8 cellular contexts compared by ENCODE assay signal in the genomic region with DNA sequence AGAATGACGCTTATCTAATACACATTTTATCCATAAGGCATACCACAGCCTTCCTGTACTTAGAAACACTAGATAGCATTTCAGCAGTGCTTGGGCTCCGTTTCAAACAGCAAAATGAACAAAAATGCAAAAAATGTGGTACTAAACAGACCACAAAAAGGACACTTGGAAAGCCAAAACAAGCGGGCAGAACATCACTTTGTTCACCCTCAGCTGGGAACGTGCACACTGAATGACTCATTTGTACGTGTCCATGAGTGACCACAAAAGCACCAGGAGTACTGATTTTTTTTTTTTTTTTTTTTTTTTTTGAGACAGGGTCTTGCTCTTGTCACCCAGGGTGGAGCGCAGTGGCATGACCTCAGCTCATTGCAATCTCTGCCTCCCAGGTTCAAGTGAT. TPM values are rescaled to one million over a fixed set of nuclear protein-coding genes. Genes with fewer than 3 reads are reported as not detected.
DNase-seq lines count a peak whose midpoint lies in the region; ATAC-seq, FAIRE-seq and TF ChIP-seq lines count a peak whose summit lies in the region.

No MANE protein-coding gene starts in this region.

- peaks cover 70% of the 10 kb centered on the region for H3K4me1 Mint-ChIP-seq in activated CD8-positive, alpha-beta memory T cell treated with anti-CD3 and anti-CD28 coated beads, Interleukin-2, amount 10 ng/mL, durations not matched to agents 7 days and 5 days

- peak overlapping the region; percentile 41 for H3K27ac Mint-ChIP-seq in activated CD8-positive, alpha-beta memory T cell treated with anti-CD3 and anti-CD28 coated beads, Interleukin-2, amount 10 ng/mL, durations not matched to agents 7 days and 5 days

- TF ChIP-seq POLR2A in GM12878 (IDR thresholded peaks at IDR 0.05; ENCODE audit: low read depth, low read length) = no peak
- no peak for TF ChIP-seq POLR2A in sigmoid colon (IDR thresholded peaks at IDR 0.05)

- H3K9ac ChIP-seq in GM12878 (ENCODE audit: control insufficient read depth, insufficient read depth, low read length) = no peak overlapping the region

- H2AFZ ChIP-seq in GM12878 (ENCODE audit: control insufficient read depth, low read depth, low read length) = no peak overlapping the region

- H3K4me3 Mint-ChIP-seq in activated CD8-positive, alpha-beta memory T cell treated with anti-CD3 and anti-CD28 coated beads, Interleukin-2, amount 10 ng/mL, durations not matched to agents 7 days and 5 days = no peak overlapping the region

- H3K36me3 Mint-ChIP-seq in activated CD8-positive, alpha-beta memory T cell treated with anti-CD3 and anti-CD28 coated beads, Interleukin-2, amount 10 ng/mL, durations not matched to agents 7 days and 5 days = peaks cover 2% of the 10 kb centered on the region

- CTCF ChIA-PET in activated CD8-positive, alpha-beta memory T cell treated with anti-CD3 and anti-CD28 coated beads, Interleukin-2, amount 10 ng/mL, durations not matched to agents 7 days and 5 days (lab: Charles Lee) = no interaction called here
- CTCF ChIA-PET in GM12878 (lab: Yijun Ruan, JAX) = interaction anchor here (0.6 kb wide), 1 partner anchor 261 kb away, joined by 3 read pairs; no protein-coding TSS in a partner anchor

- POLR2A ChIA-PET in GM12878 (lab: Charles Lee) = interaction anchor here (0.5 to 0.6 kb wide), 2 partner anchors 10 to 35 kb away, joined by 3 to 7 read pairs; no protein-coding TSS in a partner anchor

- peak; percentile 61 for DNase-seq in activated CD8-positive, alpha-beta memory T cell treated with anti-CD3 and anti-CD28 coated beads, Interleukin-2, amount 10 ng/mL, durations not matched to agents 7 days and 5 days
- no peak for DNase-seq in activated CD8-positive, alpha-beta memory T cell treated with anti-CD3 and anti-CD28 coated beads, Interleukin-2, amount 50 U/mL, for 4 hours
- peak; percentile 85 for DNase-seq in GM12878 (ENCODE audit: low read depth, low spot score)
- peak; percentile 61 for DNase-seq in sigmoid colon
- DNase-seq in DMS153 treated with DMSO at 0.1 percent for 48 hours (lab: John Stamatoyannopoulos, UW; ENCODE audit: unreplicated experiment) = no peak
- DNase-seq in NCI-H1048 (lab: John Stamatoyannopoulos, UW) = no peak

- H3K27ac ChIP-seq in GM12878 (ENCODE audit: control insufficient read depth, insufficient read depth) (no peak overlapping the region), sigmoid colon (no peak overlapping the region)

- peak overlapping the region; percentile 5; the same call in 1 of the 2 replicates for H3K4me2 ChIP-seq in GM12878 (ENCODE audit: control insufficient read depth, insufficient read depth)

- H3K36me3 ChIP-seq in GM12878 (ENCODE audit: control insufficient read depth in 2 of 2, insufficient read depth in 2 of 2, low read length in 1 of 2) (no peaks in the 10 kb centered on the region), sigmoid colon (no peaks in the 10 kb centered on the region)

- no peaks in the 10 kb centered on the region for H3K9me3 Mint-ChIP-seq in activated CD8-positive, alpha-beta memory T cell treated with anti-CD3 and anti-CD28 coated beads, Interleukin-2, amount 10 ng/mL, durations not matched to agents 7 days and 5 days (ENCODE audit: low read depth)

- intact Hi-C loops in GM12878 (cut with micrococcal nuclease; ENCODE audit: unreplicated experiment) = loop anchor here (5.0 kb wide), 1 partner anchor 476 kb away; no protein-coding TSS in a partner anchor
- intact Hi-C loops in sigmoid colon (cut with DNase I) = no loop called here

- H3K27me3 ChIP-seq in GM12878 (replicated peaks in 1 of 2; ENCODE audit: control insufficient read depth in 2 of 2, insufficient read depth in 2 of 2, low read length in 1 of 2) (no peaks in the 10 kb centered on the region), sigmoid colon (no peaks in the 10 kb centered on the region)

- H3K4me1 ChIP-seq in GM12878 (ENCODE audit: control insufficient read depth, insufficient read depth, low read length) = peaks cover 32% of the 10 kb centered on the region
- peaks cover 0 to 33% (median 30%) of the 10 kb centered on the region in 4 donors for H3K4me1 ChIP-seq in sigmoid colon

- H3K79me2 ChIP-seq in GM12878 (ENCODE audit: control insufficient read depth, insufficient read depth, low read length) = no peaks in the 10 kb centered on the region; the same call in 1 of the 2 replicates

- RAD21 ChIA-PET in GM12878 (lab: Charles Lee; ENCODE audit: unreplicated experiment) = interaction anchor here (0.6 to 1.4 kb wide), 5 partner anchors 36 to 248 kb away, joined by 3 to 4 read pairs (median 3); no protein-coding TSS in a partner anchor

- H4K20me1 ChIP-seq in GM12878 (ENCODE audit: control insufficient read depth, insufficient read depth) = no peaks in the 10 kb centered on the region

- FAIRE-seq in GM12878 (lab: Jason Lieb, UNC) = no peak

- ATAC-seq in activated CD8-positive, alpha-beta memory T cell treated with anti-CD3 and anti-CD28 coated beads, Interleukin-2, amount 10 ng/mL, durations not matched to agents 7 days and 5 days = no peak
- ATAC-seq in HG03354 (IDR thresholded peaks at IDR 0.05; ENCODE audit: poor library complexity, severe bottlenecking, unreplicated experiment) (peak; percentile 25), GM12878 (peak; percentile 24), GM21360 (IDR thresholded peaks at IDR 0.05; ENCODE audit: unreplicated experiment) (no peak)

- TF ChIP-seq EP300 in GM12878 (IDR thresholded peaks at IDR 0.05; ENCODE audit: borderline replicate concordance in 1 of 2, control insufficient read depth in 1 of 2, low read depth in 2 of 2, low read length in 2 of 2) (0 out of 4 replicates have a peak, but pooled peaks have one; percentile 48), sigmoid colon (IDR thresholded peaks at IDR 0.05) (no peak)

- H3K27me3 Mint-ChIP-seq in activated CD8-positive, alpha-beta memory T cell treated with anti-CD3 and anti-CD28 coated beads, Interleukin-2, amount 10 ng/mL, durations not matched to agents 7 days and 5 days = no peaks in the 10 kb centered on the region

- TF ChIP-seq CTCF in GM12878 (IDR thresholded peaks at IDR 0.05 in 2 of 3, conservative IDR thresholded peaks at IDR 0.05 in 1 of 3; ENCODE audit: control insufficient read depth in 2 of 3, extremely low read depth in 1 of 3, insufficient read depth in 1 of 3, low read depth in 3 of 3, low read length in 3 of 3) (no peak), sigmoid colon (IDR thresholded peaks at IDR 0.05) (no peak)

- in situ Hi-C loops in GM12878 (cut with MboI) = loop anchor here (10.0 to 25.0 kb wide), 2 partner anchors 261 to 389 kb away; no protein-coding TSS in a partner anchor

- H3K9me3 ChIP-seq in GM12878 (replicated peaks; ENCODE audit: control insufficient read depth, insufficient read depth, low read length) (no peaks in the 10 kb centered on the region), sigmoid colon (no peaks in the 10 kb centered on the region)

- WGBS in GM12878 (ENCODE audit: insufficient coverage, insufficient replicate concordance, low lambda C conversion rate, missing lambda C conversion rate) = 11% methylated on average over 6 of the region's 6 CpGs
- WGBS in sigmoid colon, 2 donors = 71 to 84% methylated on average over 6 of the region's 6 CpGs

- H3K4me3 ChIP-seq in GM12878 (no peak overlapping the region), sigmoid colon (no peak overlapping the region)

- BruUV-seq in GM12878 (replicated peaks; lab: Mats Ljungman, UMichigan) = no TSS peak

- no peak for TF ChIP-seq RAD21 in GM12878 (IDR thresholded peaks at IDR 0.05; ENCODE audit: insufficient read depth, low read depth, low read length)

- SMC1A ChIA-PET in GM12878 (lab: Charles Lee; ENCODE audit: uncharacterized antibody, unreplicated experiment) = interaction anchor here (0.6 to 1.4 kb wide), 5 partner anchors 37 to 257 kb away, joined by 3 to 4 read pairs (median 3); no protein-coding TSS in a partner anchor

TF ChIP-seq in GM12878, 131 proteins besides CTCF, POLR2A, EP300 and RAD21 (continues in another document):
- TF ChIP-seq LARP7 (IDR thresholded peaks at IDR 0.05) (no peak), CHD1 (IDR thresholded peaks at IDR 0.05; ENCODE audit: low read depth, low read length) (no peak)
- TF ChIP-seq, protein P1, sequence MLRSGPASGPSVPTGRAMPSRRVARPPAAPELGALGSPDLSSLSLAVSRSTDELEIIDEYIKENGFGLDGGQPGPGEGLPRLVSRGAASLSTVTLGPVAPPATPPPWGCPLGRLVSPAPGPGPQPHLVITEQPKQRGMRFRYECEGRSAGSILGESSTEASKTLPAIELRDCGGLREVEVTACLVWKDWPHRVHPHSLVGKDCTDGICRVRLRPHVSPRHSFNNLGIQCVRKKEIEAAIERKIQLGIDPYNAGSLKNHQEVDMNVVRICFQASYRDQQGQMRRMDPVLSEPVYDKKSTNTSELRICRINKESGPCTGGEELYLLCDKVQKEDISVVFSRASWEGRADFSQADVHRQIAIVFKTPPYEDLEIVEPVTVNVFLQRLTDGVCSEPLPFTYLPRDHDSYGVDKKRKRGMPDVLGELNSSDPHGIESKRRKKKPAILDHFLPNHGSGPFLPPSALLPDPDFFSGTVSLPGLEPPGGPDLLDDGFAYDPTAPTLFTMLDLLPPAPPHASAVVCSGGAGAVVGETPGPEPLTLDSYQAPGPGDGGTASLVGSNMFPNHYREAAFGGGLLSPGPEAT (IDR thresholded peaks at IDR 0.05; ENCODE audit: low read depth) = peak; percentile 61; the same call in 1 of the 2 replicates

RNA-seq across cellular contexts. Expression of gene FOXN3, which starts 8.9 kb away (rescaled TPM):
- 100 to 1,000 TPM in 1 of 2 experiments, 10 to 100 TPM in 1; 85.6 to 103 TPM for total RNA-seq in activated CD8-positive, alpha-beta memory T cell treated with anti-CD3 and anti-CD28 coated beads, Interleukin-2, amount 10 ng/mL, durations not matched to agents 7 days and 5 days
- total RNA-seq in GM12878 (2013; cell fraction: nucleolus; rRNA removed) = 112 and 136 TPM in 2 replicates
- total RNA-seq in GM12878 (2014; rRNA removed) (41.7 and 42.0 TPM in 2 replicates), GM12878 (2014; rRNA removed; fragmentation: Illumina TruSeq; extraction: Trizol) (32.5 and 33.8 TPM in 2 replicates), GM12878 (2021) (66.1 and 68.9 TPM in 2 replicates), sigmoid colon (100 to 1,000 TPM; 104 to 146 (median 113) TPM)
- 19.9 TPM for polyA plus RNA-seq in GM12878 (2011; ENCODE audit: low read depth)
- polyA plus RNA-seq in GM12878 (2011; rRNA removed) (21.5 and 25.6 TPM in 2 replicates), GM12878 (2014; fragmentation: Illumina TruSeq; extraction: Trizol) (43.6 and 46.8 TPM in 2 replicates), GM12878 (2014; fragmentation: Nextera tagmentation; extraction: Ambion mirVana) (1 to 10 TPM; 4.5 to 7.1 TPM), GM12878 (2014; rRNA removed) (34.5 and 38.4 TPM in 2 replicates), GM12878 (2016; fragmentation: Nextera tagmentation; extraction: Ambion mirVana) (10 to 100 TPM; 21.2 to 23.7 TPM), sigmoid colon (10 to 100 TPM; 24.6 to 33.6 (median 25.7) TPM)
- polyA plus RNA-seq in GM12878 (2011; cell fraction: cytosol; rRNA removed) = 21.5 and 21.7 TPM in 2 replicates
- polyA plus RNA-seq in GM12878 (2011; cell fraction: nucleus; rRNA removed) = 17.3 and 21.5 TPM in 2 replicates
- 28.8 and 31.2 TPM in 2 replicates for polyA plus RNA-seq in GM12878 (2012)
- polyA minus RNA-seq in GM12878 (2011; rRNA and poly(A)+ RNA removed) = 42.8 and 49.2 TPM in 2 replicates
- polyA minus RNA-seq in GM12878 (2011; cell fraction: cytosol; rRNA and poly(A)+ RNA removed) = 15.0 and 20.3 TPM in 2 replicates
- polyA minus RNA-seq in GM12878 (2011; cell fraction: nucleus; rRNA and poly(A)+ RNA removed) = 27.3 and 39.6 TPM in 2 replicates

Comparison
In these comparisons a context has a peak if more than half of its experiments do, and no peak if none do; other contexts are left out.
1. DNase-seq: peak in activated CD8-positive, alpha-beta memory T cell treated with anti-CD3 and anti-CD28 coated beads, Interleukin-2, amount 10 ng/mL, durations not matched to agents 7 days and 5 days (single experiment), GM12878 (single experiment) and sigmoid colon (single experiment); none in activated CD8-positive, alpha-beta memory T cell treated with anti-CD3 and anti-CD28 coated beads, Interleukin-2, amount 50 U/mL, for 4 hours (single experiment), DMS153 treated with DMSO at 0.1 percent for 48 hours (single experiment) and NCI-H1048 (single experiment).
2. ATAC-seq: peak in HG03354 (single experiment) and GM12878 (single experiment); none in activated CD8-positive, alpha-beta memory T cell treated with anti-CD3 and anti-CD28 coated beads, Interleukin-2, amount 10 ng/mL, durations not matched to agents 7 days and 5 days (single experiment) and GM21360 (single experiment).